Comparison of ENCODE assay signal across 33 cellular contexts in genomic region chr11:47136327-47136726, GRCh38. TPM values are rescaled to one million over a fixed set of nuclear protein-coding genes. Genes with fewer than 3 reads are reported as not detected.
"Had no signal": no experiment of that assay in that cellular context is flagged by ENCODE, and none has a peak within 500 bp of the region (broad histone marks: within the 10 kb centered on the region; RNA-seq: fewer than 3 reads in every experiment).

No MANE protein-coding gene starts in this region.

- H3K4me2 ChIP-seq: hepatocyte had no signal

- DNase-seq: activated CD4-positive, alpha-beta T cell treated with anti-CD3 and anti-CD28 coated beads for 1 hour; activated CD4-positive, alpha-beta T cell treated with anti-CD3 and anti-CD28 coated beads, Interleukin-2, amount 50 U/mL, for 1 hour; activated CD8-positive, alpha-beta T cell treated with anti-CD3 and anti-CD28 coated beads for 36 hours; activated naive CD8-positive, alpha-beta T cell treated with anti-CD3 and anti-CD28 coated beads, Interleukin-2, amount 50 U/mL, for 24 hours; activated T-cell treated with anti-CD3 and anti-CD28 coated beads, Interleukin-2, amount 50 U/mL, for 4 hours; amygdala; central memory CD4-positive, alpha-beta T cell; dermis blood vessel endothelial cell; effector CD4-positive, alpha-beta T cell; esophagus squamous epithelium; gastrocnemius medialis; left cardiac atrium; left ventricle myocardium superior; naive B cell; occipital lobe; posterior cingulate gyrus; right cardiac atrium; stimulated activated CD4-positive, alpha-beta T cell treated with anti-CD3 and anti-CD28 coated beads, Interleukin-12 subunit alpha, Interleukin-12 subunit beta, amount 100 ng/mL, for 4 hours; stimulated activated CD4-positive, alpha-beta T cell treated with anti-CD3 and anti-CD28 coated beads, Interleukin-4, amount 100 ng/mL, for 1 hour; T-helper 9 cell; thyroid gland; upper lobe of left lung had no signal

- H3K9me3 ChIP-seq: esophagus squamous epithelium, gastrocnemius medialis, thyroid gland, upper lobe of left lung had no signal

- H2AFZ ChIP-seq: hepatocyte had no signal

- H3K9me3 Mint-ChIP-seq: activated CD8-positive, alpha-beta T cell treated with anti-CD3 and anti-CD28 coated beads for 36 hours; activated naive CD4-positive, alpha-beta T cell treated with anti-CD3 and anti-CD28 coated beads, Interleukin-2, amount 50 U/mL, for 24 hours; activated naive CD8-positive, alpha-beta T cell treated with anti-CD3 and anti-CD28 coated beads, Interleukin-2, amount 50 U/mL, for 24 hours; activated T-cell treated with anti-CD3 and anti-CD28 coated beads, Interleukin-2, amount 50 U/mL, for 4 hours; activated T-helper 2 cell treated with anti-CD3 and anti-CD28 coated beads, Interferon-gamma antibody, Interleukin-2, Interleukin-4, amounts not matched to agents 10 μg/mL and 5 μg/mL and 100 μg/mL, durations not matched to agents 14 hours and 24 hours and 36 hours; naive B cell; stimulated activated naive CD8-positive, alpha-beta T cell treated with anti-CD3 and anti-CD28 coated beads, Interleukin-15, Interleukin-2, amounts not matched to agents 100 ng/mL and 50 ng/mL, for 24 hours; WTC11 had no signal

- H3K4me1 Mint-ChIP-seq: activated naive CD4-positive, alpha-beta T cell treated with anti-CD3 and anti-CD28 coated beads, Interleukin-2, amount 50 U/mL, for 24 hours; activated naive CD8-positive, alpha-beta T cell treated with anti-CD3 and anti-CD28 coated beads, Interleukin-2, amount 50 U/mL, for 24 hours; naive B cell had no signal

- H3K4me1 ChIP-seq: gastrocnemius medialis, upper lobe of left lung had no signal

- H3K27me3 Mint-ChIP-seq: activated CD8-positive, alpha-beta T cell treated with anti-CD3 and anti-CD28 coated beads for 36 hours; activated naive CD4-positive, alpha-beta T cell treated with anti-CD3 and anti-CD28 coated beads, Interleukin-2, amount 50 U/mL, for 24 hours; activated naive CD8-positive, alpha-beta T cell treated with anti-CD3 and anti-CD28 coated beads, Interleukin-2, amount 50 U/mL, for 24 hours; naive B cell; stimulated activated naive CD8-positive, alpha-beta T cell treated with anti-CD3 and anti-CD28 coated beads, Interleukin-15, Interleukin-2, amounts not matched to agents 100 ng/mL and 50 ng/mL, for 24 hours had no signal

- H3K36me3 ChIP-seq: gastrocnemius medialis, thyroid gland had no signal

- H3K27ac ChIP-seq: epithelial cell of prostate, esophagus squamous epithelium, gastrocnemius medialis, hepatocyte, skin epidermis, thyroid gland, upper lobe of left lung had no signal

- FAIRE-seq: endometrium, keratinocyte, TTC549 had no signal

- H3K4me3 ChIP-seq: esophagus squamous epithelium, gastrocnemius medialis, hepatocyte, skin epidermis, thyroid gland, upper lobe of left lung had no signal

- H3K27ac Mint-ChIP-seq: activated CD8-positive, alpha-beta T cell treated with anti-CD3 and anti-CD28 coated beads for 36 hours; activated naive CD4-positive, alpha-beta T cell treated with anti-CD3 and anti-CD28 coated beads, Interleukin-2, amount 50 U/mL, for 24 hours; activated naive CD8-positive, alpha-beta T cell treated with anti-CD3 and anti-CD28 coated beads, Interleukin-2, amount 50 U/mL, for 24 hours; activated T-helper 2 cell treated with anti-CD3 and anti-CD28 coated beads, Interferon-gamma antibody, Interleukin-2, Interleukin-4, amounts not matched to agents 10 μg/mL and 5 μg/mL and 100 μg/mL, durations not matched to agents 14 hours and 24 hours and 36 hours; stimulated activated naive CD8-positive, alpha-beta T cell treated with anti-CD3 and anti-CD28 coated beads, Interleukin-15, Interleukin-2, amounts not matched to agents 100 ng/mL and 50 ng/mL, for 24 hours; WTC11 had no signal

- H3K27me3 ChIP-seq: esophagus squamous epithelium, gastrocnemius medialis, hepatocyte, thyroid gland, upper lobe of left lung had no signal

- H3K4me3 Mint-ChIP-seq: activated CD8-positive, alpha-beta T cell treated with anti-CD3 and anti-CD28 coated beads for 36 hours; activated naive CD4-positive, alpha-beta T cell treated with anti-CD3 and anti-CD28 coated beads, Interleukin-2, amount 50 U/mL, for 24 hours; activated naive CD8-positive, alpha-beta T cell treated with anti-CD3 and anti-CD28 coated beads, Interleukin-2, amount 50 U/mL, for 24 hours; activated T-cell treated with anti-CD3 and anti-CD28 coated beads, Interleukin-2, amount 50 U/mL, for 4 hours; naive B cell; stimulated activated naive CD8-positive, alpha-beta T cell treated with anti-CD3 and anti-CD28 coated beads, Interleukin-15, Interleukin-2, amounts not matched to agents 100 ng/mL and 50 ng/mL, for 24 hours; WTC11 had no signal

- ATAC-seq: activated CD8-positive, alpha-beta T cell treated with anti-CD3 and anti-CD28 coated beads for 36 hours; activated naive CD8-positive, alpha-beta T cell treated with anti-CD3 and anti-CD28 coated beads, Interleukin-2, amount 50 U/mL, for 24 hours; activated T-cell treated with anti-CD3 and anti-CD28 coated beads, Interleukin-2, amount 50 U/mL, for 4 hours; gastrocnemius medialis; left cardiac atrium; left ventricle myocardium superior; right cardiac atrium; WTC11 had no signal

- H3K79me2 ChIP-seq: hepatocyte had no signal

RNA-seq across cellular contexts. Expression of gene PACSIN3, which starts 49.9 kb away (rescaled TPM):
- polyA plus RNA-seq: neural cell had no signal
